Comparison of ENCODE assay signal across 9 cellular contexts in the genomic region with DNA sequence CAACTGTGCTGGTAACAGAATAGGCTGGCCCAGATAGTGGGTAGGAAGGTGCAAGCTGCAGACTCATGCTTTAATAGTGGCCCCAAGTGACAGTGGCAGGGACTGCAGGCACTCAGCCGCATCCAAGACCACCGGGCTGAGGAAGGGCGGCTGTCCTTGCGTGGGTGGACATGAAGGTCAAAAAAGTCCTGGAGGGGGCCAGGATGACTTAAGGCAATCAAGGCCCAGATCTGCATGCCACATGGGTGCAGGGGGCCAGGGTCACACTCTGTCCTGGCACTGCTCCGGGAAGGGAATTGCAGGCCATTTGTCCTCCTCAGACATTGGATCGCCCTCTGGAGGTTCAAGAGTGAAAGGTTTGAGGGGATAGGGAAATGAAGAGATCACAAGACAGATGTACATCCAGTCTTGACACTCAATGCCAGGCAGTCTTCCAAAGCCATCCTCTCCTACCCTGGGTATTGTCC. TPM values are rescaled to one million over a fixed set of nuclear protein-coding genes. Genes with fewer than 3 reads are reported as not detected.
DNase-seq lines count a peak whose midpoint lies in the region; ATAC-seq and TF ChIP-seq lines count a peak whose summit lies in the region.
"Had no signal": no experiment of that assay in that cellular context is flagged by ENCODE, and none has a peak within 500 bp of the region (broad histone marks: within the 10 kb centered on the region; RNA-seq: fewer than 3 reads in every experiment).

No MANE protein-coding gene starts in this region.

- no peaks in the 10 kb centered on the region for H3K27me3 Mint-ChIP-seq in CD8-positive, alpha-beta T cell (ENCODE audit: low read depth)
- H3K27me3 Mint-ChIP-seq in activated T-helper 17 cell treated with anti-CD3 and anti-CD28 coated beads, Interleukin-2, amount 50 U/mL, for 72 hours: no peaks in the 10 kb centered on the region

- no peaks in the 10 kb centered on the region for H3K9me3 ChIP-seq in CD8-positive, alpha-beta T cell (ENCODE audit: low read length)
- H3K9me3 ChIP-seq in adipocyte (ENCODE audit: control insufficient read depth, low read length) (no peaks in the 10 kb centered on the region), tibial nerve (no peaks in the 10 kb centered on the region)
- H3K9me3 ChIP-seq: SJSA1 had no signal

- TF ChIP-seq POLR2A in tibial nerve (IDR thresholded peaks at IDR 0.05): no peak

- H3K4me1 Mint-ChIP-seq in CD8-positive, alpha-beta T cell (ENCODE audit: low read depth): peaks cover 19% of the 10 kb centered on the region
- peaks cover 10% of the 10 kb centered on the region for H3K4me1 Mint-ChIP-seq in activated T-helper 17 cell treated with anti-CD3 and anti-CD28 coated beads, Interleukin-2, amount 50 U/mL, for 72 hours

- no peak overlapping the region for H3K27ac ChIP-seq in CD8-positive, alpha-beta T cell (ENCODE audit: low read depth, low read length)
- no peak overlapping the region for H3K27ac ChIP-seq in tibial nerve
- H3K27ac ChIP-seq: SJSA1 had no signal

- no peak overlapping the region for H3K27ac Mint-ChIP-seq in CD8-positive, alpha-beta T cell
- H3K27ac Mint-ChIP-seq in activated T-helper 17 cell treated with anti-CD3 and anti-CD28 coated beads, Interleukin-2, amount 50 U/mL, for 72 hours: no peak overlapping the region

- no peaks in the 10 kb centered on the region for H3K27me3 ChIP-seq in CD8-positive, alpha-beta T cell (ENCODE audit: insufficient read depth, low read length)
- H3K27me3 ChIP-seq in adipocyte (replicated peaks; ENCODE audit: control insufficient read depth, insufficient read depth, low read length) (no peaks in the 10 kb centered on the region), tibial nerve (no peaks in the 10 kb centered on the region)
- H3K27me3 ChIP-seq: SJSA1 had no signal

- peaks cover 35% of the 10 kb centered on the region for H3K36me3 Mint-ChIP-seq in CD8-positive, alpha-beta T cell
- peaks cover 47% of the 10 kb centered on the region for H3K36me3 Mint-ChIP-seq in activated T-helper 17 cell treated with anti-CD3 and anti-CD28 coated beads, Interleukin-2, amount 50 U/mL, for 72 hours (ENCODE audit: low read depth)

- no peaks in the 10 kb centered on the region for H3K9me3 Mint-ChIP-seq in CD8-positive, alpha-beta T cell
- H3K9me3 Mint-ChIP-seq in activated T-helper 17 cell treated with anti-CD3 and anti-CD28 coated beads, Interleukin-2, amount 50 U/mL, for 72 hours: no peaks in the 10 kb centered on the region

- peak; percentile 28 for TF ChIP-seq CTCF in CD8-positive, alpha-beta T cell (IDR thresholded peaks at IDR 0.05)
- TF ChIP-seq CTCF in tibial nerve (IDR thresholded peaks at IDR 0.05): peak; percentile 6 to 66 (median 36)

- POLR2A ChIA-PET in CD8-positive, alpha-beta T cell (lab: Charles Lee): interaction anchor here (1.2 kb wide), 1 partner anchor 44 kb away, joined by 3 read pairs; no protein-coding TSS in a partner anchor

- H3K4me3 Mint-ChIP-seq in CD8-positive, alpha-beta T cell: no peak overlapping the region
- H3K4me3 Mint-ChIP-seq in activated T-helper 17 cell treated with anti-CD3 and anti-CD28 coated beads, Interleukin-2, amount 50 U/mL, for 72 hours: no peak overlapping the region

- peak; percentile 39 for ATAC-seq in CD8-positive, alpha-beta T cell
- ATAC-seq in GM18873 (IDR thresholded peaks at IDR 0.05; ENCODE audit: low FRiP score, unreplicated experiment) (peak; percentile 89), HG02973 (IDR thresholded peaks at IDR 0.05; ENCODE audit: unreplicated experiment) (peak; percentile 75)
- no peak for ATAC-seq in activated T-helper 17 cell treated with anti-CD3 and anti-CD28 coated beads, Interleukin-2, amount 50 U/mL, for 72 hours (replicated peaks)

- no peak overlapping the region for H3K4me3 ChIP-seq in CD8-positive, alpha-beta T cell (ENCODE audit: low read depth, low read length)
- no peak overlapping the region for H3K4me3 ChIP-seq in adipocyte (ENCODE audit: low read length)
- peak overlapping the region in 1 of 4 donors; percentile 8 for H3K4me3 ChIP-seq in tibial nerve
- H3K4me3 ChIP-seq: SJSA1 had no signal

- intact Hi-C loops in CD8-positive, alpha-beta T cell (cut with DNase I, micrococcal nuclease): loop anchor here (1.0 to 2.0 kb wide), 4 partner anchors 99 to 238 kb away; no protein-coding TSS in a partner anchor

- TF ChIP-seq EP300 in tibial nerve (IDR thresholded peaks at IDR 0.05): no peak

- no peak overlapping the region for H3K9ac ChIP-seq in adipocyte (ENCODE audit: low read length)

- CTCF ChIA-PET in CD8-positive, alpha-beta T cell (lab: Charles Lee): interaction anchor here (0.7 to 1.4 kb wide), 3 partner anchors 45 to 237 kb away, joined by 3 to 8 read pairs (median 3); no protein-coding TSS in a partner anchor

- H3K4me1 ChIP-seq in CD8-positive, alpha-beta T cell (ENCODE audit: insufficient read depth, low read length): peaks cover 12% of the 10 kb centered on the region
- H3K4me1 ChIP-seq in adipocyte (ENCODE audit: control insufficient read depth, insufficient read depth, low read length) (peaks cover 14% of the 10 kb centered on the region), tibial nerve (no peaks in the 10 kb centered on the region)
- H3K4me1 ChIP-seq: SJSA1 had no signal

- peak in 3 of 7 experiments; percentile 1 to 55 (median 9) for DNase-seq in CD8-positive, alpha-beta T cell
- DNase-seq in NCI-H460 (ENCODE audit: extremely low read depth, low read depth) (peak; percentile 65), adipocyte (ENCODE audit: low read depth) (peak; percentile 33), iPS-NIHi7 (ENCODE audit: extremely low spot score) (peak; percentile 85), tibial nerve (ENCODE audit: low spot score in 2 of 2) (peak; percentile 13 to 38)

- H3K36me3 ChIP-seq in CD8-positive, alpha-beta T cell (ENCODE audit: insufficient read depth, low read length): peaks cover 5% of the 10 kb centered on the region
- H3K36me3 ChIP-seq in adipocyte (ENCODE audit: control insufficient read depth, insufficient read depth, low read length, severe bottlenecking) (peaks cover 14% of the 10 kb centered on the region), tibial nerve (peaks cover 0 to 27% (median 0%) of the 10 kb centered on the region in 3 donors)
- H3K36me3 ChIP-seq: SJSA1 had no signal

- WGBS in tibial nerve, 2 donors: 22 to 33% methylated on average over 6 of the region's 6 CpGs

RNA-seq across cellular contexts. Expression of a gene that starts 10.4 kb away (rescaled TPM):
- 1 to 10 TPM; 8.0 to 8.3 TPM for total RNA-seq in CD8-positive, alpha-beta T cell
- not detected in 2 replicates for total RNA-seq in NCI-H460 (2014; rRNA removed; shearing (Covaris generic))
- polyA plus RNA-seq in NCI-H460 (2014; cell fraction: nucleus; rRNA removed): not detected in 2 replicates
- 1 to 10 TPM in 3 of 4 donors, under 1 TPM in 1; 0.44 to 4.9 (median 2.0) TPM for total RNA-seq in tibial nerve
- total RNA-seq in activated T-helper 17 cell treated with anti-CD3 and anti-CD28 coated beads, Interleukin-2, amount 50 U/mL, for 72 hours: 1 to 10 TPM; 2.3 to 3.1 TPM

RNA-seq across cellular contexts. Expression of a gene that starts 30.4 kb away (rescaled TPM):
- 10 to 100 TPM in 1 of 2 experiments, 1 to 10 TPM in 1; 10.0 to 11.8 TPM for total RNA-seq in CD8-positive, alpha-beta T cell
- total RNA-seq in NCI-H460 (2014; rRNA removed; shearing (Covaris generic)): 21.2 and 21.3 TPM in 2 replicates
- polyA plus RNA-seq in NCI-H460 (2014; cell fraction: nucleus; rRNA removed): 18.7 and 34.1 TPM in 2 replicates
- total RNA-seq in tibial nerve: 10 to 100 TPM in 1 of 4 donors, 1 to 10 TPM in 3; 3.9 to 12.3 (median 6.6) TPM
- total RNA-seq in activated T-helper 17 cell treated with anti-CD3 and anti-CD28 coated beads, Interleukin-2, amount 50 U/mL, for 72 hours: 1 to 10 TPM; 3.9 to 4.1 TPM

RNA-seq across cellular contexts. Expression of a gene that starts 46.3 kb away (rescaled TPM):
- 1,000 to 10,000 TPM; 3,006 to 3,159 TPM for total RNA-seq in CD8-positive, alpha-beta T cell
- total RNA-seq in NCI-H460 (2014; rRNA removed; shearing (Covaris generic)): 2,409 and 2,686 TPM in 2 replicates
- 1,153 and 1,459 TPM in 2 replicates for polyA plus RNA-seq in NCI-H460 (2014; cell fraction: nucleus; rRNA removed)
- total RNA-seq in tibial nerve: 1,000 to 10,000 TPM in 3 of 4 donors, 100 to 1,000 TPM in 1; 884 to 1,671 (median 1,500) TPM
- total RNA-seq in activated T-helper 17 cell treated with anti-CD3 and anti-CD28 coated beads, Interleukin-2, amount 50 U/mL, for 72 hours: 1,000 to 10,000 TPM; 1,467 to 1,579 TPM

RNA-seq across cellular contexts. Expression of a gene that starts 54.2 kb away (rescaled TPM):
- total RNA-seq in CD8-positive, alpha-beta T cell: not detected
- total RNA-seq in NCI-H460 (2014; rRNA removed; shearing (Covaris generic)): not detected in 2 replicates
- polyA plus RNA-seq in NCI-H460 (2014; cell fraction: nucleus; rRNA removed): not detected in 2 replicates
- total RNA-seq in tibial nerve: 1 to 10 TPM in 2 of 4 donors, under 1 TPM in 1, not detected in 1; 0.84 to 1.5 (median 1.4) TPM
- not detected for total RNA-seq in activated T-helper 17 cell treated with anti-CD3 and anti-CD28 coated beads, Interleukin-2, amount 50 U/mL, for 72 hours
- total RNA-seq: SJSA1 had no signal
